Comparison of ENCODE assay signal across 10 cellular contexts in the genomic region with DNA sequence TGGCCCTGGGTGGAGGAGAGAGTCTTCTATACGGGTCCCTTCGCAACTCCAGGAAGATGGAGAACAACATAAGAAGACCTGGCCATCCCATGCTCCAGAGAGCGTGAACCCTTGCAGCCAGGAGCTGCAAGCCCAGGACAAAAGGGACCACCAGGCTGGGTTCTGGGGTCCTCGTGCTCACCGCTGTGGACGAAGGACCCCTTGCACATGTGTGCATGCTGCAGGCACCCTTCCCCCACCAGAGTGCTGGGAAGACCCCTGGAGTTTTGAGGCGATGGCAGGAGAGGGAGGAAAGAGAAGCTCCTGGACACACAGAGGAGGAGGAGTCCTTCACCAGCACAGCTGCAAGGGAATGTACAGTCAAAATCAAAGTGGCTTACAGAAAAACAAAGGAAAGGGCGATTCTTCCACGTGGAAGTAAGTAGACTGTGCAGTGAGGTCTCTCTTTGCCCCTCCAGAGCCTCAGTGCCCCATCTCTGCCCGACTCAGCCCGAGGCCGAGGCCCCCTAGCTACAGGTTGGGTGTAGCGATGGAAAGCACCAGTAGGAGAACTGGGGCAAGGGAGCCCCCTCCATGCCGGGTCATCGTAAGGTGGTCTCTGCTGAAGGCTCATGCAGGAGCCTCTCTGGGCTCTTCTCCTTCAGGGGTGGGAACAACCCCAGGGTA. TPM values are rescaled to one million over a fixed set of nuclear protein-coding genes. Genes with fewer than 3 reads are reported as not detected.
A peak's percentile ranks its signal among the peaks of the same experiment; 100 is the strongest.
DNase-seq lines count a peak whose midpoint lies in the region; ATAC-seq and TF ChIP-seq lines count a peak whose summit lies in the region.
"Had no signal": no experiment of that assay in that cellular context is flagged by ENCODE, and none has a peak within 500 bp of the region (broad histone marks: within the 10 kb centered on the region; RNA-seq: fewer than 3 reads in every experiment).

No MANE protein-coding gene starts in this region.

- no peak overlapping the region for H3K4me3 ChIP-seq in CD4-positive, alpha-beta memory T cell (ENCODE audit: low read length in 2 of 2)
- peak overlapping the region; percentile 48 for H3K4me3 ChIP-seq in HUES64 (ENCODE audit: low read length)
- H3K4me3 ChIP-seq in coronary artery: no peak overlapping the region
- H3K4me3 ChIP-seq: hepatocyte had no signal

- H3K4me1 ChIP-seq in CD4-positive, alpha-beta memory T cell (ENCODE audit: insufficient read depth, low read length): peaks cover 13% of the 10 kb centered on the region
- peaks cover 20% of the 10 kb centered on the region for H3K4me1 ChIP-seq in HUES64 (ENCODE audit: insufficient read depth, low read length)

- H3K27ac Mint-ChIP-seq in CD4-positive, alpha-beta memory T cell: peak overlapping the region in 1 of 7 donors; percentile 31
- H3K27ac Mint-ChIP-seq in nephron: peak overlapping the region; percentile 58 to 84 (median 77)

- WGBS in HUES64: 46% methylated on average over 15 of the region's 15 CpGs

- no peak for ATAC-seq in Right ventricle myocardium inferior

- H3K27ac ChIP-seq in CD4-positive, alpha-beta memory T cell (ENCODE audit: low read depth, low read length): no peak overlapping the region
- H3K27ac ChIP-seq in HUES64 (ENCODE audit: low read depth, low read length) (0 out of 2 replicates have a peak overlapping the region, but pooled peaks have one; percentile 6), coronary artery (no peak overlapping the region)
- H3K27ac ChIP-seq: hepatocyte had no signal

- peaks cover 0 to 4% of the 10 kb centered on the region in 2 donors for H3K27me3 Mint-ChIP-seq in CD4-positive, alpha-beta memory T cell
- H3K27me3 Mint-ChIP-seq in nephron (ENCODE audit: low read depth): peaks cover 3% of the 10 kb centered on the region

- POLR2A ChIA-PET in CD4-positive, alpha-beta memory T cell (lab: Charles Lee; ENCODE audit: partially characterized antibody): no interaction called here

- peak overlapping the region; percentile 28; the same call in 1 of the 2 replicates for H3K9ac ChIP-seq in HUES64 (ENCODE audit: low read depth, low read length)

- H3K36me3 Mint-ChIP-seq in CD4-positive, alpha-beta memory T cell: no peaks in the 10 kb centered on the region
- H3K36me3 Mint-ChIP-seq in nephron (ENCODE audit: low read depth): no peaks in the 10 kb centered on the region

- CTCF ChIA-PET in CD4-positive, alpha-beta memory T cell (lab: Charles Lee; ENCODE audit: partially characterized antibody): no interaction called here

- H3K27me3 ChIP-seq in CD4-positive, alpha-beta memory T cell (ENCODE audit: insufficient read depth, low read length): no peaks in the 10 kb centered on the region
- H3K27me3 ChIP-seq in HUES64 (ENCODE audit: insufficient read depth, low read length): no peaks in the 10 kb centered on the region

- H3K9me3 ChIP-seq in CD4-positive, alpha-beta memory T cell (ENCODE audit: control insufficient read depth in 1 of 2, low read length in 2 of 2): no peaks in the 10 kb centered on the region
- H3K9me3 ChIP-seq in HUES64 (ENCODE audit: insufficient read depth, low read depth, low read length): no peaks in the 10 kb centered on the region

- H3K4me3 Mint-ChIP-seq in CD4-positive, alpha-beta memory T cell: peak overlapping the region in 7 of 8 donors; percentile 23 to 75 (median 58)
- peak overlapping the region; percentile 40 to 63 (median 42) for H3K4me3 Mint-ChIP-seq in nephron

- H3K9me3 Mint-ChIP-seq in CD4-positive, alpha-beta memory T cell: no peaks in the 10 kb centered on the region
- no peaks in the 10 kb centered on the region for H3K9me3 Mint-ChIP-seq in nephron

- TF ChIP-seq CTCF in coronary artery (IDR thresholded peaks at IDR 0.05) (no peak), nephron (IDR thresholded peaks at IDR 0.05; ENCODE audit: unreplicated experiment in 3 of 3) (peak in 1 of 3 experiments; percentile 16)

- intact Hi-C loops in CD4-positive, alpha-beta memory T cell (cut with micrococcal nuclease): no loop called here
- intact Hi-C loops in Right ventricle myocardium inferior (cut with DNase I): no loop called here

- H3K36me3 ChIP-seq in CD4-positive, alpha-beta memory T cell (ENCODE audit: insufficient read depth, low read length): no peaks in the 10 kb centered on the region
- H3K36me3 ChIP-seq in HUES64 (ENCODE audit: insufficient read depth, low read length): no peaks in the 10 kb centered on the region

- no peak for DNase-seq in CD4-positive, alpha-beta memory T cell
- peak; percentile 62 for DNase-seq in coronary artery (ENCODE audit: low spot score)
- DNase-seq in NCI-H1694 (lab: John Stamatoyannopoulos, UW): no peak
- no peak for DNase-seq in NK-92 treated with Interleukin-12 subunit alpha and Interleukin-12 subunit beta, amount 100 ng/mL, for 24 hours (lab: John Stamatoyannopoulos, UW)
- no peak for DNase-seq in Right ventricle myocardium inferior (ENCODE audit: missing footprints)
- no peak for DNase-seq in activated effector memory CD4-positive, alpha-beta T cell treated with Interleukin-2 at 50 U/mL for 16 hours

- peaks cover 9 to 19% (median 16%) of the 10 kb centered on the region in 4 donors for H3K4me1 Mint-ChIP-seq in CD4-positive, alpha-beta memory T cell
- H3K4me1 Mint-ChIP-seq in nephron: peaks cover 70% of the 10 kb centered on the region

RNA-seq across cellular contexts. Expression of a gene that starts 51.3 kb away (rescaled TPM):
- not detected for total RNA-seq in CD4-positive, alpha-beta memory T cell
- not detected for polyA plus RNA-seq in CD4-positive, alpha-beta memory T cell
- polyA plus RNA-seq in HUES64 (2013, experiment 1 of 2): 91.4 TPM
- polyA plus RNA-seq in HUES64 (2013, experiment 2 of 2): 83.2 TPM
- 0.60 TPM for total RNA-seq in Right ventricle myocardium inferior
- total RNA-seq: mononuclear cell had no signal
